1 cellular context compared by ENCODE assay signal in genomic region chr2:109611467-109612095, GRCh38.
TF ChIP-seq lines count a peak whose summit lies in the region.

No MANE protein-coding gene starts in this region.

TF ChIP-seq in WTC11, 78 proteins besides CTCF, POLR2A, EP300 and RAD21 (continued from another document):
- TF ChIP-seq USF1 (CRISPR knock-in tag; IDR thresholded peaks at IDR 0.05) (no peak), ZNF121 (CRISPR knock-in tag; IDR thresholded peaks at IDR 0.05) (no peak), ZNF425 (CRISPR knock-in tag; conservative IDR thresholded peaks at IDR 0.05) (no peak), FOXK1 (CRISPR knock-in tag; IDR thresholded peaks at IDR 0.05) (no peak), TP53 (CRISPR knock-in tag; IDR thresholded peaks at IDR 0.05) (no peak), MXD4 (CRISPR knock-in tag; IDR thresholded peaks at IDR 0.05; ENCODE audit: borderline replicate concordance) (no peak), NFE2L1 (CRISPR knock-in tag; IDR thresholded peaks at IDR 0.05) (no peak), MLX (CRISPR knock-in tag; IDR thresholded peaks at IDR 0.05) (no peak), NFYB (CRISPR knock-in tag; conservative IDR thresholded peaks at IDR 0.05; ENCODE audit: low read depth) (no peak), FOXJ3 (CRISPR knock-in tag; IDR thresholded peaks at IDR 0.05; ENCODE audit: borderline replicate concordance) (no peak), EMX1 (CRISPR knock-in tag; IDR thresholded peaks at IDR 0.05) (no peak), HMGA2 (CRISPR knock-in tag; IDR thresholded peaks at IDR 0.05) (no peak), ZNF416 (CRISPR knock-in tag; IDR thresholded peaks at IDR 0.05) (no peak), HMGXB4 (CRISPR knock-in tag; IDR thresholded peaks at IDR 0.05) (no peak), USF2 (CRISPR knock-in tag; IDR thresholded peaks at IDR 0.05) (no peak)
